22 cellular contexts compared by ENCODE assay signal in the genomic region with DNA sequence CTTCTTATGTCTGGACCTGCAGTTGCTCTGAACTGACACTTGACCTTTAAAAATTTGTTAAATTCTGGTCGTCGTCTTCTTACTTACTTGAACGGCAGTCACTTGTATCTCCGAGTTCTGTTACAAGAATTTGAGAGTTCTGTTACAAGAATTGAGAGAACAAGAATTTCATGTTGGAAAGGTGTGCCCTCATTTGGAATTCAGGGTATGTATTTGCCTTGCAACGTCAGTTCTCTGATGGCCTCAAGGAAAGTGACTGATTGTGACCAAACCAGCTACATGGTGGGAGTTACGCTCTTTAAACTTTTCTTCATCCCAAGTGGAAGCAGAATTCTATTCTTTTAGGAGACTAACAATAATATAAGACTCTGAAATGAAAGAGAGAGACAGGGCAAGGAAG.
DNase-seq lines count a peak whose midpoint lies in the region; ATAC-seq, FAIRE-seq and TF ChIP-seq lines count a peak whose summit lies in the region.
"Had no signal": no experiment of that assay in that cellular context is flagged by ENCODE, and none has a peak within 500 bp of the region (broad histone marks: within the 10 kb centered on the region; RNA-seq: fewer than 3 reads in every experiment).

No MANE protein-coding gene starts in this region.

- TF ChIP-seq POLR2A in transverse colon (IDR thresholded peaks at IDR 0.05) = no peak

- no peak overlapping the region for H3K9ac ChIP-seq in BLaER1
- no peak overlapping the region for H3K9ac ChIP-seq in smooth muscle cell (ENCODE audit: low read depth)

- WGBS in smooth muscle cell (ENCODE audit: low lambda C conversion rate) = 77% methylated on average over 6 of the region's 6 CpGs
- 96% methylated on average over 6 of the region's 6 CpGs for WGBS in transverse colon (ENCODE audit: low coverage in 1 of 2), 2 donors

- H3K9me3 ChIP-seq in BLaER1 (0 out of 2 replicates have a peak, but pooled peaks cover 4% of the 10 kb centered on the region), lower lobe of right lung (no peaks in the 10 kb centered on the region), smooth muscle cell (replicated peaks; ENCODE audit: low read depth) (no peaks in the 10 kb centered on the region), transverse colon (no peaks in the 10 kb centered on the region)
- H3K9me3 ChIP-seq: A549 had no signal

- no peak overlapping the region for H3K4me3 ChIP-seq in BLaER1
- no peak overlapping the region for H3K4me3 ChIP-seq in epithelial cell of esophagus (ENCODE audit: low read length)
- H3K4me3 ChIP-seq in lower lobe of right lung = no peak overlapping the region
- H3K4me3 ChIP-seq in smooth muscle cell = no peak overlapping the region
- H3K4me3 ChIP-seq in transverse colon = no peak overlapping the region
- H3K4me3 ChIP-seq: A549, GM12878 had no signal

- H3K36me3 ChIP-seq in BLaER1 = no peaks in the 10 kb centered on the region
- no peaks in the 10 kb centered on the region for H3K36me3 ChIP-seq in lower lobe of right lung
- H3K36me3 ChIP-seq in smooth muscle cell (ENCODE audit: low read depth) = no peaks in the 10 kb centered on the region
- no peaks in the 10 kb centered on the region for H3K36me3 ChIP-seq in transverse colon

- no peaks in the 10 kb centered on the region for H3K79me2 ChIP-seq in smooth muscle cell (ENCODE audit: low read depth)

- TF ChIP-seq CTCF in epithelial cell of esophagus (IDR thresholded peaks at IDR 0.05; ENCODE audit: insufficient read depth, low read depth, low read length, missing control alignments) (no peak), lower lobe of right lung (IDR thresholded peaks at IDR 0.05) (no peak), smooth muscle cell (IDR thresholded peaks at IDR 0.05; ENCODE audit: borderline replicate concordance, insufficient read depth, poor library complexity, severe bottlenecking) (no peak), transverse colon (IDR thresholded peaks at IDR 0.05) (no peak)

- H4K20me1 ChIP-seq in BLaER1 (no peaks in the 10 kb centered on the region), smooth muscle cell (ENCODE audit: low read depth) (no peaks in the 10 kb centered on the region)

- no peaks in the 10 kb centered on the region for H3F3A ChIP-seq in smooth muscle cell (ENCODE audit: low read depth)

- intact Hi-C loops in lower lobe of right lung (cut with DNase I) = no loop called here
- intact Hi-C loops in transverse colon (cut with DNase I; ENCODE audit: low total_unique reads) = no loop called here

- in situ Hi-C loops in transverse colon (cut with MboI; ENCODE audit: low pct_ligation_motif_present in 1 of 4, low pct_unique_long_range_greater_than_20kb in 1 of 4, low sequenced_read_pairs in 3 of 4) = loop anchor here in 1 of 4 donors (25.0 kb wide), 1 partner anchor 559 kb away; no protein-coding TSS in a partner anchor

- ATAC-seq in lower lobe of right lung = peak; percentile 43 to 75
- ATAC-seq: A549; CD8-positive, alpha-beta T cell; GM12878; HCT116 had no signal

- FAIRE-seq in urothelium cell line (lab: Jason Lieb, UNC) = no peak
- FAIRE-seq: A549, GM12878, HTR-8/SVneo had no signal

- H2AFZ ChIP-seq in smooth muscle cell (ENCODE audit: low read depth) = peak overlapping the region; percentile 41

- TF ChIP-seq EP300 in transverse colon (IDR thresholded peaks at IDR 0.05; ENCODE audit: low read depth) = no peak

- 0 out of 2 replicates have a peak overlapping the region, but pooled peaks have one; percentile 32 for H3K27ac ChIP-seq in BLaER1
- no peak overlapping the region for H3K27ac ChIP-seq in lower lobe of right lung
- H3K27ac ChIP-seq in smooth muscle cell (ENCODE audit: low read depth) = no peak overlapping the region
- no peak overlapping the region for H3K27ac ChIP-seq in transverse colon
- H3K27ac ChIP-seq: 22Rv1, A549 had no signal

- peaks cover 22% of the 10 kb centered on the region for H3K4me1 ChIP-seq in BLaER1
- no peaks in the 10 kb centered on the region for H3K4me1 ChIP-seq in lower lobe of right lung
- no peaks in the 10 kb centered on the region for H3K4me1 ChIP-seq in smooth muscle cell (ENCODE audit: low read depth)
- no peaks in the 10 kb centered on the region for H3K4me1 ChIP-seq in transverse colon
- H3K4me1 ChIP-seq: A549 had no signal

- DNase-seq in epithelial cell of esophagus (ENCODE audit: low read depth) (peak; percentile 8), lower lobe of right lung (no peak), smooth muscle cell (lab: John Stamatoyannopoulos, UW; ENCODE audit: unreplicated experiment) (no peak), urothelium cell line (ENCODE audit: low spot score) (no peak), dermis blood vessel endothelial cell (no peak), transverse colon (no peak), NCI-H510A (lab: John Stamatoyannopoulos, UW) (no peak)
- DNase-seq: AML-193; CD8-positive, alpha-beta T cell; DMS 273 treated with DMSO at 0.1 percent for 48 hours; DMS53; DND-41; EL; GOT3; H7; HFFc6 had no signal

- H3K4me2 ChIP-seq in BLaER1 (peak overlapping the region; percentile 70; the same call in 1 of the 2 replicates), smooth muscle cell (no peak overlapping the region)
- H3K4me2 ChIP-seq: A549 had no signal

- H3K27me3 ChIP-seq in BLaER1 = no peaks in the 10 kb centered on the region
- H3K27me3 ChIP-seq in lower lobe of right lung (ENCODE audit: low read depth) = no peaks in the 10 kb centered on the region
- no peaks in the 10 kb centered on the region for H3K27me3 ChIP-seq in smooth muscle cell (ENCODE audit: low read depth)
- no peaks in the 10 kb centered on the region for H3K27me3 ChIP-seq in transverse colon
